ENCODE assay signal across 1 cellular context in genomic region chr3:138173769-138174420, GRCh38.
TF ChIP-seq lines count a peak whose summit lies in the region.

No MANE protein-coding gene starts in this region.

TF ChIP-seq in HEK293, 187 proteins besides CTCF, POLR2A, EP300 and RAD21 (continued from another document):
- TF ChIP-seq ZBTB49 (tag by site-specific recombination; IDR thresholded peaks at IDR 0.05; ENCODE audit: low read depth) = no peak
